15 cellular contexts compared by ENCODE assay signal in the genomic region with DNA sequence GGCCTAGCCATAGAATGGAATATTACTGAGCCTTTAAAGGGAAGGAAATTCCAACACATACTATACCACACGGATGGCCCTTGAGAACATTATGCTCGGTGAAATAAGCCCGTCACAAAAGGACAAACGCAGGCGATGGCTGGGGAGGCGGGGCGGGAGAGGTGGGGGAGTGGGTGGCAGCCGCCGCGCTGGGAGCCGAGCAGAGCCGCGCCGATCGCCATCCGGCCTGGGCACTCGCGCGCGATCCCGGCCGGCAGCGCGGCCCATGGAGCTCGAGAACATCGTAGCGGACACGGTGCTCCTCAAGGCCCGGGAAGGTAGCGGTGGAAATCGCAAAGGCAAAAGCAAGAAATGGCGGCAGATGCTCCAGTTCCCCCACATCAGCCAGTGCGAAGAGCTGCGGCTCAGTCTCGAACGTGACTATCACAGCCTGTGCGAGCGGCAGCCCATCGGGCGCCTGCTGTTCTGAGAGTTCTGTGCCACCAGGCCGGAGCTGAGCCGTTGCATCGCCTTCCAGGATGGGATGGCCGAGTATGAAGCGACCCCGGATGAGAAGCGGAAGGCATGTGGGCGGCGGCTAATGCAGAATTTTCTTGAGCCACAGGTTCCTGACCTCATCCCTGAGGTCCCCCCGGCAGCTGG.
DNase-seq lines count a peak whose midpoint lies in the region; ATAC-seq and TF ChIP-seq lines count a peak whose summit lies in the region.
"Had no signal": no experiment of that assay in that cellular context is flagged by ENCODE, and none has a peak within 500 bp of the region (broad histone marks: within the 10 kb centered on the region; RNA-seq: fewer than 3 reads in every experiment).

No MANE protein-coding gene starts in this region.

- no peaks in the 10 kb centered on the region for H3K9me3 Mint-ChIP-seq in neural progenitor cell

- H3K4me2 ChIP-seq in neural progenitor cell = no peak overlapping the region

- no peak overlapping the region for H3K4me3 Mint-ChIP-seq in neural progenitor cell

- peaks cover 2% of the 10 kb centered on the region for H3K36me3 Mint-ChIP-seq in neural progenitor cell

- H3K9me3 ChIP-seq in gastroesophageal sphincter (no peaks in the 10 kb centered on the region), sigmoid colon (no peaks in the 10 kb centered on the region), neural progenitor cell (ENCODE audit: low read depth) (no peaks in the 10 kb centered on the region)
- H3K9me3 ChIP-seq: body of pancreas, prostate gland had no signal

- no peak overlapping the region for H3K27ac Mint-ChIP-seq in neural progenitor cell
- H3K27ac Mint-ChIP-seq: CD14-positive monocyte had no signal

- H3K4me3 ChIP-seq in gastroesophageal sphincter = peak overlapping the region; percentile 27 to 48
- peak overlapping the region; percentile 7 to 45 (median 40) for H3K4me3 ChIP-seq in sigmoid colon
- no peak overlapping the region for H3K4me3 ChIP-seq in neural progenitor cell
- H3K4me3 ChIP-seq: body of pancreas, prostate gland had no signal

- no peaks in the 10 kb centered on the region for H3K36me3 ChIP-seq in gastroesophageal sphincter
- H3K36me3 ChIP-seq in sigmoid colon = no peaks in the 10 kb centered on the region
- no peaks in the 10 kb centered on the region for H3K36me3 ChIP-seq in neural progenitor cell
- H3K36me3 ChIP-seq: prostate gland, WERI-Rb-1 had no signal

- H3K27me3 ChIP-seq in gastroesophageal sphincter (no peaks in the 10 kb centered on the region), sigmoid colon (no peaks in the 10 kb centered on the region), neural progenitor cell (no peaks in the 10 kb centered on the region)
- H3K27me3 ChIP-seq: body of pancreas had no signal

- no peak overlapping the region for H2AFZ ChIP-seq in neural progenitor cell (replicated peaks)

- H3K4me1 Mint-ChIP-seq in neural progenitor cell = no peaks in the 10 kb centered on the region
- H3K4me1 Mint-ChIP-seq: CD14-positive monocyte had no signal

- H3K79me2 ChIP-seq in neural progenitor cell (ENCODE audit: low read depth) = no peaks in the 10 kb centered on the region

- 35% methylated on average over 23 of the region's 50 CpGs; no CpG with 5 or more reads in 1 of the 2 donors for WGBS in gastroesophageal sphincter (ENCODE audit: low coverage in 1 of 2), 2 donors
- WGBS in sigmoid colon, 2 donors = 71 to 89% methylated on average over 50 of the region's 50 CpGs

- H3K27ac ChIP-seq in gastroesophageal sphincter (peak overlapping the region in 1 of 4 donors; percentile 23), sigmoid colon (peak overlapping the region in 2 of 4 donors; percentile 41), neural progenitor cell (no peak overlapping the region)
- H3K27ac ChIP-seq: body of pancreas, prostate gland, WERI-Rb-1 had no signal

- no peaks in the 10 kb centered on the region for H4K20me1 ChIP-seq in neural progenitor cell (ENCODE audit: low read depth)

- TF ChIP-seq EP300 in gastroesophageal sphincter (IDR thresholded peaks at IDR 0.05) (no peak), sigmoid colon (IDR thresholded peaks at IDR 0.05) (no peak)

- intact Hi-C loops in sigmoid colon (cut with DNase I) = no loop called here

- TF ChIP-seq POLR2A in gastroesophageal sphincter (IDR thresholded peaks at IDR 0.05) (no peak), sigmoid colon (IDR thresholded peaks at IDR 0.05) (no peak)

- H3F3A ChIP-seq in neural progenitor cell (ENCODE audit: low read depth) = no peaks in the 10 kb centered on the region

- ATAC-seq in gastroesophageal sphincter (no peak), GM19328 (IDR thresholded peaks at IDR 0.05; ENCODE audit: unreplicated experiment) (no peak)
- ATAC-seq: body of pancreas had no signal

- TF ChIP-seq CTCF in gastroesophageal sphincter (IDR thresholded peaks at IDR 0.05) = no peak
- no peak for TF ChIP-seq CTCF in sigmoid colon (IDR thresholded peaks at IDR 0.05)
- no peak for TF ChIP-seq CTCF in neural progenitor cell (IDR thresholded peaks at IDR 0.05)

- H3K27me3 Mint-ChIP-seq in neural progenitor cell (ENCODE audit: insufficient read depth, low read depth) = no peaks in the 10 kb centered on the region

- peak; percentile 52 for DNase-seq in GM03348 (ENCODE audit: low spot score)
- peak; percentile 5 for DNase-seq in amniotic epithelial cell (ENCODE audit: low read depth)
- DNase-seq in sigmoid colon = no peak
- no peak for DNase-seq in activated CD8-positive, alpha-beta memory T cell treated with anti-CD3 and anti-CD28 coated beads, Interleukin-2, amount 50 U/mL, for 4 hours
- DNase-seq in NCI-H2081 (lab: John Stamatoyannopoulos, UW) = no peak
- no peak for DNase-seq in neural progenitor cell (ENCODE audit: low spot score)
- DNase-seq: activated T-cell treated with anti-CD3 and anti-CD28 coated beads, Interleukin-2, amount 50 U/mL, for 1 hour; body of pancreas; GDM1; HCEC 1CT; WERI-Rb-1 had no signal

- H3K4me1 ChIP-seq in gastroesophageal sphincter = no peaks in the 10 kb centered on the region
- no peaks in the 10 kb centered on the region for H3K4me1 ChIP-seq in sigmoid colon
- no peaks in the 10 kb centered on the region for H3K4me1 ChIP-seq in neural progenitor cell
- H3K4me1 ChIP-seq: body of pancreas, prostate gland had no signal

- no peak overlapping the region for H3K9ac ChIP-seq in neural progenitor cell

Comparison
In these comparisons a context has a peak if more than half of its experiments do, and no peak if none do; other contexts are left out.
1. DNase-seq: peak in GM03348 (single experiment) and amniotic epithelial cell (single experiment); none in sigmoid colon (single experiment), activated CD8-positive, alpha-beta memory T cell treated with anti-CD3 and anti-CD28 coated beads, Interleukin-2, amount 50 U/mL, for 4 hours (single experiment), NCI-H2081 (0 of 2) and neural progenitor cell (single experiment).